In the genomic region with DNA sequence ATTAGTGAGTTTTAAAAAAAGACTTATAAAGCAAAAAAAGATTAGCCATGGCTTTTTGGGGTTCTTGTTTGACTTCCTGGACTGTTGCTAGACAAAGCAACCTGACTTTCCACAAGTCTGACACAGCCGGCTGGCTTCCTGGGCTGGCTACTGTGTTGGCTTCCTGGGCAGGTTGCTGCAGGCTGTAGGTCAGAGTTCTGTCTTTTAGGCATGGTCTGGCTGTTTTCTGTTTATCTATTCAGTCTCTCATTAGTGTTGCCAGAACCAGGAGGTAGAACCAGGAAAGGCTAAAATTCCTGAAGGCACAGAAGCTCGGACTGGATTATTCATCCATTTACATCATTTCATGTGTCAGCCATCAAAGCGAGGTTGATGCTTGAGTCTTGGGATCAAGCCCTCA, we compare ENCODE assay signal across 30 cellular contexts.
"Had no signal": no experiment of that assay in that cellular context is flagged by ENCODE, and none has a peak within 500 bp of the region (broad histone marks: within the 10 kb centered on the region; RNA-seq: fewer than 3 reads in every experiment).

No MANE protein-coding gene starts in this region.

- H3K27ac Mint-ChIP-seq: activated CD4-positive, alpha-beta T cell treated with anti-CD3 and anti-CD28 coated beads for 36 hours; activated naive CD8-positive, alpha-beta T cell; activated T-cell treated with anti-CD3 and anti-CD28 coated beads, Interleukin-2, amount 50 U/mL, for 72 hours; effector memory CD8-positive, alpha-beta T cell; mesothelial cell of epicardium; naive B cell; nephron progenitor cell; stimulated activated effector memory CD8-positive, alpha-beta T cell treated with anti-CD3 and anti-CD28 coated beads, Interleukin-12 subunit alpha, Interleukin-12 subunit beta, amount 100 ng/mL, for 72 hours; stimulated activated naive CD8-positive, alpha-beta T cell treated with anti-CD3 and anti-CD28 coated beads, Interleukin-15, Interleukin-2, amounts not matched to agents 100 ng/mL and 50 ng/mL, for 24 hours; T-helper 2 cell treated with Interferon-gamma antibody and Interleukin-4, amounts not matched to agents 5 μg/mL and 100 μg/mL, for 36 hours; type B pancreatic cell had no signal

- H3K9me3 ChIP-seq: adrenal gland, body of pancreas, esophagus squamous epithelium, neutrophil, thoracic aorta, uterus had no signal

- H3K36me3 ChIP-seq: adrenal gland, esophagus squamous epithelium, neutrophil, thoracic aorta, uterus had no signal

- H3K4me3 ChIP-seq: adrenal gland, body of pancreas, esophagus squamous epithelium, skin epidermis, thoracic aorta, uterus had no signal

- DNase-seq: activated CD4-positive, alpha-beta T cell treated with anti-CD3 and anti-CD28 coated beads for 36 hours; activated CD4-positive, alpha-beta T cell treated with anti-CD3 and anti-CD28 coated beads, Interleukin-2, amount 50 U/mL, for 4 hours; activated CD4-positive, CD25-positive, alpha-beta regulatory T cell; activated effector memory CD4-positive, alpha-beta T cell treated with Interleukin-2 at 50 U/mL for 16 hours; activated naive CD4-positive, alpha-beta T cell treated with Interleukin-2 at 50 U/mL for 16 hours; activated T-cell treated with anti-CD3 and anti-CD28 coated beads for 4 hours; activated T-cell treated with anti-CD3 and anti-CD28 coated beads, Interleukin-2, amount 50 U/mL, for 72 hours; adrenal gland; aorta; body of pancreas; cortex of kidney; effector memory CD8-positive, alpha-beta T cell; esophagus squamous epithelium; left ventricle myocardium superior; naive B cell; nephron progenitor cell; retina; stimulated activated CD4-positive, alpha-beta T cell treated with anti-CD3 and anti-CD28 coated beads, Interleukin-12 subunit alpha, Interleukin-12 subunit beta, amount 100 ng/mL, for 4 hours; stimulated activated CD4-positive, alpha-beta T cell treated with anti-CD3 and anti-CD28 coated beads, Interleukin-4, amount 100 ng/mL, for 24 hours; T-helper 1 cell; uterus had no signal

- H3K9me3 Mint-ChIP-seq: activated T-cell treated with anti-CD3 and anti-CD28 coated beads, Interleukin-2, amount 50 U/mL, for 72 hours; nephron progenitor cell; stimulated activated effector memory CD8-positive, alpha-beta T cell treated with anti-CD3 and anti-CD28 coated beads, Interleukin-12 subunit alpha, Interleukin-12 subunit beta, amount 100 ng/mL, for 72 hours; stimulated activated naive CD8-positive, alpha-beta T cell treated with anti-CD3 and anti-CD28 coated beads, Interleukin-15, Interleukin-2, amounts not matched to agents 100 ng/mL and 50 ng/mL, for 24 hours; T-helper 2 cell treated with Interferon-gamma antibody and Interleukin-4, amounts not matched to agents 5 μg/mL and 100 μg/mL, for 36 hours; type B pancreatic cell had no signal

- H3K4me3 Mint-ChIP-seq: activated CD4-positive, alpha-beta T cell treated with anti-CD3 and anti-CD28 coated beads for 36 hours; activated naive CD8-positive, alpha-beta T cell; activated T-cell treated with anti-CD3 and anti-CD28 coated beads, Interleukin-2, amount 50 U/mL, for 72 hours; effector memory CD8-positive, alpha-beta T cell; mesothelial cell of epicardium; nephron progenitor cell; stimulated activated effector memory CD8-positive, alpha-beta T cell treated with anti-CD3 and anti-CD28 coated beads, Interleukin-12 subunit alpha, Interleukin-12 subunit beta, amount 100 ng/mL, for 72 hours; stimulated activated naive CD8-positive, alpha-beta T cell treated with anti-CD3 and anti-CD28 coated beads, Interleukin-15, Interleukin-2, amounts not matched to agents 100 ng/mL and 50 ng/mL, for 24 hours; T-helper 2 cell treated with Interferon-gamma antibody and Interleukin-4, amounts not matched to agents 5 μg/mL and 100 μg/mL, for 36 hours; type B pancreatic cell had no signal

- H3K4me1 ChIP-seq: adrenal gland, body of pancreas, esophagus squamous epithelium, uterus had no signal

- H3K27me3 ChIP-seq: adrenal gland, body of pancreas, neutrophil, uterus had no signal

- H3K4me1 Mint-ChIP-seq: activated CD4-positive, alpha-beta T cell treated with anti-CD3 and anti-CD28 coated beads for 36 hours; mesothelial cell of epicardium; naive B cell; nephron progenitor cell; stimulated activated effector memory CD8-positive, alpha-beta T cell treated with anti-CD3 and anti-CD28 coated beads, Interleukin-12 subunit alpha, Interleukin-12 subunit beta, amount 100 ng/mL, for 72 hours had no signal

- H3K27ac ChIP-seq: adrenal gland, body of pancreas, esophagus squamous epithelium, neutrophil, skin epidermis, thoracic aorta, uterus had no signal

- H3K36me3 Mint-ChIP-seq: activated naive CD8-positive, alpha-beta T cell; mesothelial cell of epicardium; naive B cell; stimulated activated effector memory CD8-positive, alpha-beta T cell treated with anti-CD3 and anti-CD28 coated beads, Interleukin-12 subunit alpha, Interleukin-12 subunit beta, amount 100 ng/mL, for 72 hours; type B pancreatic cell had no signal
